ENCODE assay signal across 24 cellular contexts in genomic region chr22:24983151-24983550, GRCh38. TPM values are rescaled to one million over a fixed set of nuclear protein-coding genes. Genes with fewer than 3 reads are reported as not detected.
DNase-seq lines count a peak whose midpoint lies in the region; ATAC-seq and TF ChIP-seq lines count a peak whose summit lies in the region.
"Had no signal": no experiment of that assay in that cellular context is flagged by ENCODE, and none has a peak within 500 bp of the region (broad histone marks: within the 10 kb centered on the region; RNA-seq: fewer than 3 reads in every experiment).

No MANE protein-coding gene starts in this region.

- no peak for TF ChIP-seq EP300 in stomach (IDR thresholded peaks at IDR 0.05)

- no peak for ATAC-seq in RWPE2 (ENCODE audit: low read depth)
- ATAC-seq in left lung = no peak
- ATAC-seq: activated naive CD4-positive, alpha-beta T cell treated with anti-CD3 and anti-CD28 coated beads, Interleukin-2, amount 50 U/mL, for 72 hours; activated T-cell treated with anti-CD3 and anti-CD28 coated beads, Interleukin-2, amount 50 U/mL, for 72 hours; GM12878 had no signal

- DNase-seq in RWPE2 (ENCODE audit: low spot score) (no peak), dorsolateral prefrontal cortex (no peak), left lung (no peak), stomach (no peak), SJCRH30 (no peak), activated gamma-delta T cell treated with Interleukin-2 at 50 U/mL for 16 hours (no peak)
- DNase-seq in stimulated activated CD8-positive, alpha-beta memory T cell treated with anti-CD3 and anti-CD28 coated beads, Interleukin-4, amount 100 ng/mL, for 48 hours = no peak
- DNase-seq: activated CD4-positive, CD25-positive, alpha-beta regulatory T cell treated with anti-CD3 and anti-CD28 coated beads, Interleukin-2, amount 50 U/mL, for 72 hours; activated T-cell treated with anti-CD3 and anti-CD28 coated beads, Interleukin-2, amount 50 U/mL, for 72 hours; CD4-positive, alpha-beta T cell; colonic mucosa; HCEC 1CT; IMR-90; NCI-H748 treated with DMSO at 0.1 percent for 48 hours; stimulated activated CD4-positive, alpha-beta T cell treated with anti-CD3 and anti-CD28 coated beads, Interleukin-4, amount 100 ng/mL, for 1 hour; T1000 had no signal

- no peak for TF ChIP-seq CTCF in RWPE2 (IDR thresholded peaks at IDR 0.05; ENCODE audit: poor library complexity, severe bottlenecking)
- TF ChIP-seq CTCF in dorsolateral prefrontal cortex (IDR thresholded peaks at IDR 0.05 in 54 of 56, conservative IDR thresholded peaks at IDR 0.05 in 2 of 56; ENCODE audit: low read depth in 1 of 56, partially characterized antibody in 56 of 56) = no peak
- no peak for TF ChIP-seq CTCF in left lung (IDR thresholded peaks at IDR 0.05)
- TF ChIP-seq CTCF in stomach (IDR thresholded peaks at IDR 0.05) = no peak

- H3K27ac ChIP-seq in RWPE2 (ENCODE audit: poor library complexity, severe bottlenecking) = peak overlapping the region; percentile 96
- peak overlapping the region in 30 of 59 donors; percentile 6 to 71 (median 44) for H3K27ac ChIP-seq in dorsolateral prefrontal cortex
- peak overlapping the region; percentile 13 to 69 for H3K27ac ChIP-seq in left lung
- peak overlapping the region in 3 of 5 donors; percentile 29 to 58 (median 43) for H3K27ac ChIP-seq in stomach
- H3K27ac ChIP-seq in SJCRH30 = no peak overlapping the region
- H3K27ac ChIP-seq: colonic mucosa, ovary had no signal

- H3K36me3 ChIP-seq in RWPE2 (ENCODE audit: low read depth) (peaks cover 11% of the 10 kb centered on the region), left lung (no peaks in the 10 kb centered on the region), stomach (no peaks in the 10 kb centered on the region), SJCRH30 (no peaks in the 10 kb centered on the region)
- H3K36me3 ChIP-seq: colonic mucosa, ovary had no signal

- WGBS in stomach, 5 donors = 68 to 88% (median 81%) methylated on average over 5 of the region's 5 CpGs

- intact Hi-C loops in dorsolateral prefrontal cortex (cut with DNase I) (no loop called here), left lung (cut with DNase I) (no loop called here), stomach (cut with DNase I; ENCODE audit: low total_unique reads) (no loop called here)

- H3K4me1 ChIP-seq in RWPE2 (ENCODE audit: insufficient read depth, poor library complexity, severe bottlenecking) (peaks cover 42% of the 10 kb centered on the region), left lung (peaks cover 0 to 2% of the 10 kb centered on the region in 2 donors), stomach (peaks cover 0 to 19% (median under 1%) of the 10 kb centered on the region in 4 donors), SJCRH30 (no peaks in the 10 kb centered on the region)
- H3K4me1 ChIP-seq: colonic mucosa had no signal

- H3K4me3 ChIP-seq in RWPE2 (ENCODE audit: severe bottlenecking) (no peak overlapping the region), dorsolateral prefrontal cortex (no peak overlapping the region), left lung (no peak overlapping the region), stomach (no peak overlapping the region), SJCRH30 (no peak overlapping the region)
- H3K4me3 ChIP-seq: colonic mucosa, GM12878, ovary, skin epidermis had no signal

- no peaks in the 10 kb centered on the region for H3K27me3 ChIP-seq in RWPE2 (ENCODE audit: insufficient read depth, poor library complexity, severe bottlenecking)
- no peaks in the 10 kb centered on the region for H3K27me3 ChIP-seq in dorsolateral prefrontal cortex
- H3K27me3 ChIP-seq in left lung = no peaks in the 10 kb centered on the region
- no peaks in the 10 kb centered on the region for H3K27me3 ChIP-seq in stomach
- H3K27me3 ChIP-seq in SJCRH30 = peaks cover 10% of the 10 kb centered on the region
- H3K27me3 ChIP-seq: colonic mucosa, ovary had no signal

- no peak for TF ChIP-seq POLR2A in stomach (IDR thresholded peaks at IDR 0.05)

- no peaks in the 10 kb centered on the region for H3K9me3 ChIP-seq in RWPE2 (ENCODE audit: severe bottlenecking)
- H3K9me3 ChIP-seq in left lung = no peaks in the 10 kb centered on the region
- no peaks in the 10 kb centered on the region for H3K9me3 ChIP-seq in stomach
- H3K9me3 ChIP-seq in SJCRH30 (replicated peaks) = no peaks in the 10 kb centered on the region
- H3K9me3 ChIP-seq: colonic mucosa, ovary had no signal

RNA-seq across cellular contexts. Expression of gene KIAA1671, which starts 30.6 kb away (rescaled TPM):
- total RNA-seq in dorsolateral prefrontal cortex = 10 to 100 TPM; 27.6 to 81.6 (median 55.1) TPM
- total RNA-seq in left lung = 10 to 100 TPM; 31.9 to 35.0 TPM
- total RNA-seq in stomach = 10 to 100 TPM; 30.8 to 80.5 (median 43.8) TPM
- 1 to 10 TPM; 5.7 to 7.7 (median 6.9) TPM for polyA plus RNA-seq in stomach
- 19.7 and 20.4 TPM in 2 replicates for total RNA-seq in SJCRH30 (2014; rRNA removed; shearing (Covaris generic))
- total RNA-seq: IMR-90 had no signal

RNA-seq across cellular contexts. Expression of gene LHFPL7, which starts 36.7 kb away (rescaled TPM):
- not detected for total RNA-seq in dorsolateral prefrontal cortex
- total RNA-seq in left lung = not detected
- total RNA-seq in stomach = not detected
- polyA plus RNA-seq in stomach = 1 to 10 TPM in 2 of 3 donors, not detected in 1; 1.1 to 1.5 TPM
- not detected in 2 replicates for total RNA-seq in SJCRH30 (2014; rRNA removed; shearing (Covaris generic))
- total RNA-seq: activated CD8-positive, alpha-beta memory T cell treated with anti-CD3 and anti-CD28 coated beads for 36 hours; activated naive CD4-positive, alpha-beta T cell treated with anti-CD3 and anti-CD28 coated beads, Interleukin-2, amount 50 U/mL, for 72 hours; activated T-cell treated with anti-CD3 and anti-CD28 coated beads, Interleukin-2, amount 50 U/mL, for 72 hours; CD4-positive, alpha-beta T cell; colonic mucosa; GM12878; IMR-90; liver; M059J; subcutaneous adipose tissue had no signal
- polyA plus RNA-seq: GM12878, IMR-90, liver, ovary had no signal
